ENCODE assay signal across 34 cellular contexts in genomic region chr4:186588503-186588902, GRCh38. TPM values are rescaled to one million over a fixed set of nuclear protein-coding genes. Genes with fewer than 3 reads are reported as not detected.
"Had no signal": no experiment of that assay in that cellular context is flagged by ENCODE, and none has a peak within 500 bp of the region (broad histone marks: within the 10 kb centered on the region; RNA-seq: fewer than 3 reads in every experiment).

No MANE protein-coding gene starts in this region.

- H3K4me3 Mint-ChIP-seq: naive thymus-derived CD8-positive, alpha-beta T cell; stimulated activated memory B cell treated with anti-CD40 and anti-IgM and Interleukin-4, amounts not matched to agents 10 μg/mL and 1 μg/mL and 100 μg/mL, for 72 hours had no signal

- H3K79me2 ChIP-seq: hepatocyte, parathyroid adenoma had no signal

- H3K27ac Mint-ChIP-seq: naive thymus-derived CD8-positive, alpha-beta T cell; progenitor cell of endocrine pancreas; stimulated activated memory B cell treated with anti-CD40 and anti-IgM and Interleukin-4, amounts not matched to agents 10 μg/mL and 1 μg/mL and 100 μg/mL, for 72 hours had no signal

- H3K27me3 ChIP-seq: esophagus muscularis mucosa, foreskin keratinocyte, gastroesophageal sphincter, heart left ventricle, hepatocyte, left lung, neutrophil, tibial nerve, upper lobe of left lung had no signal

- H3K27me3 Mint-ChIP-seq: progenitor cell of endocrine pancreas; stimulated activated memory B cell treated with anti-CD40 and anti-IgM and Interleukin-4, amounts not matched to agents 10 μg/mL and 1 μg/mL and 100 μg/mL, for 72 hours had no signal

- FAIRE-seq: endothelial cell of umbilical vein, urothelium cell line had no signal

- H2AFZ ChIP-seq: hepatocyte, parathyroid adenoma had no signal

- DNase-seq: dermis blood vessel endothelial cell; effector memory CD4-positive, alpha-beta T cell; foreskin keratinocyte; heart left ventricle; left cardiac atrium; left lung; naive thymus-derived CD8-positive, alpha-beta T cell; stimulated activated CD4-positive, alpha-beta T cell treated with anti-CD3 and anti-CD28 coated beads, Interleukin-2, amount 100 ng/mL, for 24 hours; stimulated activated CD4-positive, alpha-beta T cell treated with anti-CD3 and anti-CD28 coated beads, Interleukin-4, amount 100 ng/mL, for 4 hours; stimulated activated naive CD8-positive, alpha-beta T cell treated with anti-CD3 and anti-CD28 coated beads, Interleukin-15, Interleukin-2, amounts not matched to agents 100 U/mL and 50 U/mL, for 24 hours had no signal

- H3K4me1 Mint-ChIP-seq: naive thymus-derived CD8-positive, alpha-beta T cell; stimulated activated memory B cell treated with anti-CD40 and anti-IgM and Interleukin-4, amounts not matched to agents 10 μg/mL and 1 μg/mL and 100 μg/mL, for 72 hours had no signal

- H3K4me3 ChIP-seq: coronary artery, esophagus muscularis mucosa, gastroesophageal sphincter, heart left ventricle, hepatocyte, left lung, smooth muscle cell, thoracic aorta, tibial nerve, upper lobe of left lung had no signal

- H3K9me3 ChIP-seq: esophagus muscularis mucosa, gastroesophageal sphincter, heart left ventricle, left lung, neutrophil, thoracic aorta, tibial nerve, upper lobe of left lung had no signal

- H3K4me2 ChIP-seq: hepatocyte, smooth muscle cell had no signal

- H3K36me3 ChIP-seq: neutrophil had no signal

- H3K36me3 Mint-ChIP-seq: naive thymus-derived CD8-positive, alpha-beta T cell; stimulated activated memory B cell treated with anti-CD40 and anti-IgM and Interleukin-4, amounts not matched to agents 10 μg/mL and 1 μg/mL and 100 μg/mL, for 72 hours had no signal

- H3K9ac ChIP-seq: parathyroid adenoma had no signal

- H3K4me1 ChIP-seq: esophagus muscularis mucosa, foreskin keratinocyte, left lung, parathyroid adenoma had no signal

- H3K27ac ChIP-seq: coronary artery, esophagus muscularis mucosa, foreskin keratinocyte, gastroesophageal sphincter, heart left ventricle, hepatocyte, left lung, neutrophil, parathyroid adenoma, thoracic aorta, tibial nerve, upper lobe of left lung had no signal

- H3K9me3 Mint-ChIP-seq: naive thymus-derived CD8-positive, alpha-beta T cell; stimulated activated memory B cell treated with anti-CD40 and anti-IgM and Interleukin-4, amounts not matched to agents 10 μg/mL and 1 μg/mL and 100 μg/mL, for 72 hours had no signal

- ATAC-seq: gastroesophageal sphincter; heart left ventricle; left cardiac atrium; left lung; naive thymus-derived CD8-positive, alpha-beta T cell; sciatic nerve; stimulated activated memory B cell treated with anti-CD40 and anti-IgM and Interleukin-4, amounts not matched to agents 10 μg/mL and 1 μg/mL and 100 μg/mL, for 72 hours; stimulated activated naive CD8-positive, alpha-beta T cell treated with anti-CD3 and anti-CD28 coated beads, Interleukin-15, Interleukin-2, amounts not matched to agents 100 U/mL and 50 U/mL, for 24 hours had no signal

RNA-seq across cellular contexts. Expression of gene MTNR1A, which starts 33.1 kb away (rescaled TPM):
- total RNA-seq: dermis blood vessel endothelial cell; endothelial cell of umbilical vein; epithelial cell of proximal tubule; esophagus muscularis mucosa; fibroblast of lung; foreskin keratinocyte; gastroesophageal sphincter; heart left ventricle; hepatocyte; kidney epithelial cell; left cardiac atrium; left lung; lower leg skin; lung microvascular endothelial cell; mesenteric fat pad; myocyte; naive thymus-derived CD8-positive, alpha-beta T cell; omental fat pad; sciatic nerve; smooth muscle cell; thoracic aorta; tibial nerve; upper lobe of left lung had no signal
- polyA plus RNA-seq: endothelial cell of umbilical vein; fibroblast of lung; foreskin keratinocyte; heart left ventricle; hepatocyte; naive thymus-derived CD8-positive, alpha-beta T cell; neural cell; smooth muscle cell had no signal
